In genomic region chr6:143507358-143508145, GRCh38 we compare ENCODE assay signal across 16 cellular contexts.
A peak's percentile ranks its signal among the peaks of the same experiment; 100 is the strongest.
DNase-seq lines count a peak whose midpoint lies in the region; ATAC-seq lines count a peak whose summit lies in the region.
"Had no signal": no experiment of that assay in that cellular context is flagged by ENCODE, and none has a peak within 500 bp of the region (broad histone marks: within the 10 kb centered on the region; RNA-seq: fewer than 3 reads in every experiment).

No MANE protein-coding gene starts in this region.

- DNase-seq in germinal center (ENCODE audit: low spot score) (peak; percentile 52), ecto neural progenitor cell (ENCODE audit: low spot score) (no peak), NOMO-1 (lab: John Stamatoyannopoulos, UW; ENCODE audit: unreplicated experiment in 2 of 2) (no peak)
- DNase-seq in stimulated activated CD4-positive, alpha-beta T cell treated with anti-CD3 and anti-CD28 coated beads, Interleukin-1b, Interleukin-23, amount 100 ng/mL, for 48 hours, result no peak
- DNase-seq: activated T-cell treated with anti-CD3 and anti-CD28 coated beads, Interleukin-2, amount 50 U/mL, for 4 hours; C1 segment of cervical spinal cord; GF-D8; NCI-H1417; NCI-H82; posterior cingulate gyrus; stimulated activated naive CD8-positive, alpha-beta T cell treated with anti-CD3 and anti-CD28 coated beads, Interleukin-15, Interleukin-2, amounts not matched to agents 100 U/mL and 50 U/mL, for 24 hours had no signal

- ATAC-seq in GM18858 (IDR thresholded peaks at IDR 0.05; ENCODE audit: unreplicated experiment) (peak; percentile 43), GM21619 (IDR thresholded peaks at IDR 0.05; ENCODE audit: unreplicated experiment) (peak; percentile 32), HG03175 (IDR thresholded peaks at IDR 0.05; ENCODE audit: unreplicated experiment) (peak; percentile 34), GM18520 (IDR thresholded peaks at IDR 0.05; ENCODE audit: unreplicated experiment) (no peak)
- ATAC-seq: activated T-cell treated with anti-CD3 and anti-CD28 coated beads, Interleukin-2, amount 50 U/mL, for 4 hours; GM23338; stimulated activated naive CD8-positive, alpha-beta T cell treated with anti-CD3 and anti-CD28 coated beads, Interleukin-15, Interleukin-2, amounts not matched to agents 100 U/mL and 50 U/mL, for 24 hours had no signal
